ENCODE assay signal across 8 cellular contexts in the genomic region with DNA sequence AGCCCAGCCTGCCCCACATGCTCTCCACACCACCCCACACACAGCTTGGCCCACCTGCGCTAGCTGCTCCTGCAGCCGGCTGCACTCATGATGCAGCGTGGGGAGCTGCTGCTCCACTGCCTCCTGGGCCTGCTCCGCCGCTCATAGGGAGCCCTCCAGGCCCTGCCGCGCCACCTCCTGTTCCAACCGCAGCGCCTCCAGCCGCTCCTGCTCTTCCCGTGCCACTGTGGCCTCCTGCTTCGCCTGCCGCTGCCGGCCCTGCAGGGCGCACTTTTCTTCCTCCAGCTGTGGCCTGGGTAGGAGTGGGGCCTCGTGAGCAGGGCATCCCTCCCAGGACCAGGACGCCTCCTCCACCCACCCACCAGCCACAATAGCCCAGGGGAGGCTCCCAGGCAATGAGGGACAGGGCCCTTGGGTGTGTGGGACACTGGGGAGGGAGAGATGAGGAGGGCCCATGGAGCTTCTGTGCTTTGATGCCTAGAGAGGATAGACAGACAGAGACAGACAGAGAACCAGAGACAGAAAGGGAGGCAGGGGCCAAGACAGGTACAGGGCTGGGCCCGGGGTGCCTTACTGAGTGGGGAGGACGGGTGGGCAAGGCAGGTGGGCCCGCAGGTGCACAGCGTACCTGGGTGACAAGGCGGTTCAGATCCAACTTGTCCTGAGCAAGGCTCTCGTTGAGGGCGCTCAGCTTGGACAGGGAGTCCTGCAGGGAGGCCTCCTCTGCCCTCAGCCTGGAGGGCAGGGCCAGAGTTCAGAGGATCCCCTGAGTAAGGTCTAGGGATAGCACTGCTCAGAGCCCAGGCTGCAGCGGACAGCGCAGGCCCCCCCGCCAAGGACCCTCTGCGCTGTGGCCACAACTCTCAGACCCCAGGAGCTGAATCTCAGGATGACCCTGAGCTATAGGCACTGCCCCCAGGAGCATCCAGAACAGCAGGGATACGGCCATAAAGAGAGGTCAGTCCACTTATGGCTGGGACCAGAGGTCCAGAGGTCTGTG. TPM values are rescaled to one million over a fixed set of nuclear protein-coding genes. Genes with fewer than 3 reads are reported as not detected.
"Had no signal": no experiment of that assay in that cellular context is flagged by ENCODE, and none has a peak within 500 bp of the region (broad histone marks: within the 10 kb centered on the region; RNA-seq: fewer than 3 reads in every experiment).

No MANE protein-coding gene starts in this region.

RNA-seq across cellular contexts. Expression of a gene that starts 38.0 kb away (rescaled TPM):
- polyA plus RNA-seq: adipose tissue, IgD-negative memory B cell had no signal

RNA-seq across cellular contexts. Expression of a gene that starts 38.8 kb away (rescaled TPM):
- total RNA-seq: activated CD8-positive, alpha-beta T cell treated with anti-CD3 and anti-CD28 coated beads, Interleukin-2, amount 10 ng/mL, durations not matched to agents 7 days and 5 days; activated T-helper 1 cell treated with anti-CD3 and anti-CD28 coated beads, Interleukin-12 subunit alpha, Interleukin-12 subunit beta, Interleukin-2, Interleukin-4 antibody, amounts not matched to agents 30 ng/mL and 10 ng/mL and 1 ng/mL, durations not matched to agents 14 hours and 24 hours and 36 hours; MCF 10A; PC-3; T-helper 17 cell; WTC11 had no signal
- polyA plus RNA-seq: IgD-negative memory B cell had no signal
